Comparison of ENCODE assay signal across 13 cellular contexts in genomic region chr10:72253002-72253401, GRCh38. TPM values are rescaled to one million over a fixed set of nuclear protein-coding genes. Genes with fewer than 3 reads are reported as not detected.
A peak's percentile ranks its signal among the peaks of the same experiment; 100 is the strongest.
DNase-seq lines count a peak whose midpoint lies in the region; ATAC-seq, FAIRE-seq and TF ChIP-seq lines count a peak whose summit lies in the region.
"Had no signal": no experiment of that assay in that cellular context is flagged by ENCODE, and none has a peak within 500 bp of the region (broad histone marks: within the 10 kb centered on the region; RNA-seq: fewer than 3 reads in every experiment).

No MANE protein-coding gene starts in this region.

- DNase-seq in GM19239 (ENCODE audit: insufficient read length, low spot score) (no peak), left lung (no peak), SHP77 treated with DMSO at 0.1 percent for 48 hours (lab: John Stamatoyannopoulos, UW) (no peak), activated gamma-delta T cell treated with Interleukin-2 at 50 U/mL for 16 hours (no peak), G401 (ENCODE audit: low spot score) (no peak), NCI-H446 (lab: John Stamatoyannopoulos, UW) (no peak)
- DNase-seq: activated CD4-positive, alpha-beta T cell treated with anti-CD3 and anti-CD28 coated beads for 4 hours; foreskin melanocyte; PC-9; stimulated activated CD4-positive, alpha-beta T cell treated with anti-CD3 and anti-CD28 coated beads, Interleukin-1b, Interleukin-23, amount 100 ng/mL, for 48 hours had no signal

- no peaks in the 10 kb centered on the region for H3K36me3 Mint-ChIP-seq in activated naive CD8-positive, alpha-beta T cell

- H3K9me3 Mint-ChIP-seq in activated naive CD8-positive, alpha-beta T cell (ENCODE audit: low read depth), result no peaks in the 10 kb centered on the region

- no peak overlapping the region for H3K9ac ChIP-seq in subcutaneous abdominal adipose tissue (ENCODE audit: low read length in 5 of 5)

- TF ChIP-seq CTCF in left lung (IDR thresholded peaks at IDR 0.05), result no peak

- H3K27ac Mint-ChIP-seq in activated naive CD8-positive, alpha-beta T cell, result peak overlapping the region; percentile 51

- H3K36me3 ChIP-seq in left lung (no peaks in the 10 kb centered on the region), subcutaneous abdominal adipose tissue (ENCODE audit: control insufficient read depth in 5 of 5, insufficient read depth in 5 of 5, low read length in 5 of 5) (no peaks in the 10 kb centered on the region)

- H3K27ac ChIP-seq in left lung (peak overlapping the region; percentile 47 to 66), subcutaneous abdominal adipose tissue (ENCODE audit: low read depth, low read length) (peak overlapping the region; percentile 80)
- H3K27ac ChIP-seq: PC-9 had no signal

- no peak overlapping the region for H3K4me3 Mint-ChIP-seq in activated naive CD8-positive, alpha-beta T cell

- peak; percentile 28 for FAIRE-seq in GM19239 (lab: Jason Lieb, UNC)

- H3K27me3 Mint-ChIP-seq in activated naive CD8-positive, alpha-beta T cell, result no peaks in the 10 kb centered on the region

- H3K4me1 ChIP-seq in left lung (peaks cover 42 to 91% of the 10 kb centered on the region in 2 donors), subcutaneous abdominal adipose tissue (ENCODE audit: control insufficient read depth in 5 of 5, insufficient read depth in 5 of 5, low read length in 5 of 5) (peaks cover 24 to 82% (median 73%) of the 10 kb centered on the region in 5 donors)

- H3K4me1 Mint-ChIP-seq in activated naive CD8-positive, alpha-beta T cell (ENCODE audit: low read depth), result peaks cover 72% of the 10 kb centered on the region

- intact Hi-C loops in left lung (cut with DNase I), result no loop called here

- ATAC-seq in left lung, result no peak
- ATAC-seq: mucosa of descending colon had no signal

- in situ Hi-C loops in G401 (cut with HindIII; ENCODE audit: low sequenced_read_pairs), result no loop called here

- H3K27me3 ChIP-seq in left lung (no peaks in the 10 kb centered on the region), subcutaneous abdominal adipose tissue (ENCODE audit: control insufficient read depth in 5 of 5, insufficient read depth in 4 of 5, low read length in 5 of 5) (no peaks in the 10 kb centered on the region)

- no peaks in the 10 kb centered on the region for H3K9me3 ChIP-seq in left lung
- H3K9me3 ChIP-seq in subcutaneous abdominal adipose tissue (ENCODE audit: control insufficient read depth in 5 of 5, low read length in 5 of 5), result no peaks in the 10 kb centered on the region
- H3K9me3 ChIP-seq: mucosa of descending colon had no signal

- no peak overlapping the region for H3K4me3 ChIP-seq in left lung
- H3K4me3 ChIP-seq in subcutaneous abdominal adipose tissue (ENCODE audit: low read depth in 1 of 5, low read length in 5 of 5), result no peak overlapping the region
- H3K4me3 ChIP-seq: mucosa of descending colon, PC-9 had no signal

RNA-seq across cellular contexts. Expression of gene DDIT4, which starts 20.7 kb away (rescaled TPM):
- total RNA-seq in left lung, result 10 to 100 TPM; 40.7 to 73.8 TPM
- 192 and 262 TPM in 2 replicates for total RNA-seq in G401 (2014; rRNA removed; shearing (Covaris generic))

RNA-seq across cellular contexts. Expression of gene ASCC1, which starts 36.9 kb away (rescaled TPM):
- 10 to 100 TPM; 27.0 to 29.8 TPM for total RNA-seq in left lung
- 14.1 and 19.6 TPM in 2 replicates for total RNA-seq in G401 (2014; rRNA removed; shearing (Covaris generic))

RNA-seq across cellular contexts. Expression of gene ANAPC16, which starts 37.2 kb away (rescaled TPM):
- 10 to 100 TPM; 86.0 to 97.0 TPM for total RNA-seq in left lung
- 105 and 108 TPM in 2 replicates for total RNA-seq in G401 (2014; rRNA removed; shearing (Covaris generic))
